22 cellular contexts compared by ENCODE assay signal in genomic region chr10:1019362-1019761, GRCh38. TPM values are rescaled to one million over a fixed set of nuclear protein-coding genes. Genes with fewer than 3 reads are reported as not detected.
"Had no signal": no experiment of that assay in that cellular context is flagged by ENCODE, and none has a peak within 500 bp of the region (broad histone marks: within the 10 kb centered on the region; RNA-seq: fewer than 3 reads in every experiment).

No MANE protein-coding gene starts in this region.

- H3K27ac ChIP-seq: colonic mucosa, heart right ventricle, skin epidermis, stomach, vagina, VCaP had no signal

- ATAC-seq: activated naive CD8-positive, alpha-beta T cell treated with anti-CD3 and anti-CD28 coated beads, Interleukin-2, amount 50 U/mL, for 24 hours; esophagus mucosa; heart right ventricle had no signal

- H3K9me3 Mint-ChIP-seq: activated naive CD8-positive, alpha-beta T cell treated with anti-CD3 and anti-CD28 coated beads, Interleukin-2, amount 50 U/mL, for 24 hours; brain; memory B cell; nephron had no signal

- H3K27me3 Mint-ChIP-seq: activated naive CD8-positive, alpha-beta T cell treated with anti-CD3 and anti-CD28 coated beads, Interleukin-2, amount 50 U/mL, for 24 hours; memory B cell had no signal

- H3K4me1 Mint-ChIP-seq: activated naive CD8-positive, alpha-beta T cell treated with anti-CD3 and anti-CD28 coated beads, Interleukin-2, amount 50 U/mL, for 24 hours; brain; memory B cell; nephron had no signal

- H3K4me3 Mint-ChIP-seq: activated naive CD8-positive, alpha-beta T cell treated with anti-CD3 and anti-CD28 coated beads, Interleukin-2, amount 50 U/mL, for 24 hours; brain; memory B cell; nephron had no signal

- H3K4me1 ChIP-seq: colonic mucosa, heart right ventricle, stomach, vagina had no signal

- H3K27me3 ChIP-seq: colonic mucosa, heart right ventricle, stomach, vagina had no signal

- H3K9me3 ChIP-seq: colonic mucosa, heart right ventricle, stomach, vagina had no signal

- H3K27ac Mint-ChIP-seq: memory B cell had no signal

- DNase-seq: activated CD4-positive, alpha-beta T cell treated with anti-CD3 and anti-CD28 coated beads for 1 hour; activated naive CD8-positive, alpha-beta T cell treated with anti-CD3 and anti-CD28 coated beads, Interleukin-2, amount 50 U/mL, for 24 hours; anterior cingulate cortex; central memory CD4-positive, alpha-beta T cell; colonic mucosa; heart right ventricle; posterior cingulate gyrus; stimulated activated CD4-positive, alpha-beta T cell treated with anti-CD3 and anti-CD28 coated beads, Interleukin-15, amount 100 ng/mL, for 24 hours; stimulated activated CD4-positive, alpha-beta T cell treated with anti-CD3 and anti-CD28 coated beads, Interleukin-2, amount 100 ng/mL, for 48 hours; stomach; SW 1271; T-helper 2 cell; trophoblast cell had no signal

- H3K4me3 ChIP-seq: colonic mucosa, heart right ventricle, skin epidermis, stomach, vagina had no signal

RNA-seq across cellular contexts. Expression of gene IDI2, which starts 6.3 kb away (rescaled TPM):
- total RNA-seq: colonic mucosa, esophagus mucosa, liver, temporal lobe, vagina had no signal
- polyA plus RNA-seq: liver, stomach had no signal
